ENCODE assay signal across 8 cellular contexts in the genomic region with DNA sequence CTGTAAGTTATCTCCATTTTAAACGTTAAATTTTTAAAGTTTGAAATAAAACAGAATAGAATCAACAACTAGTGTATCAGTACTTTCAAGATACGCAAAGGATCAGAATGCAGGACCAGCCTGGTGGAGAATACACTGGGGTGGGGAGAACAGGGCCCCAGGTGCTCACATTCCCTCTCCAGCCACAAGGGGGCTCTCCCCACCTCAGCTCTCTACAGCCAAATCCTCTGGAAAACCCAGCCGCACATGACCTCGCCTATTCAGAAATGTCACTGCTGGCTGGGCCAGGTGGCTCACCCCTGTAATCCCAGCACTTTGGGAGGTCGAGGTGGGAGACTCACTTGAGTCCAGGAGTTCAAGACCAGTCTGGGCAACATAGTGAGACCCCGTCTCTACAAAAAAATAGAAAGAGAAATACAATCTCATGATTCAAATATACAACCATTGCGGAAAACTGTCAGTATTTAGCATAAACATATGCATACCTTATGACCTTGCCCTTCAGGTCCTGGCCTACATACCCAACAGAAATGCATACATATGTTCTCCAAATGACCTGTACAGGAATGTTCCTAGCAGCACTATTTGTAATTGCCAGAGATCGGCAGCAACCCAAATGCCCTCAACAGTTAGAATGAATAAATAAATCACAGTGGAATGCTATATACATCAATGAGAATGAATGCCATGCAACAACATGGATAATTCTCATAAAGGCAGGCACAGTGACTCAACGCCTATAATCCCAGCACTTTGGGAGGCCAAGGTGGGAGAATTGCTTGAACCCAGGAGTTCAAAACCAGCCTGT. TPM values are rescaled to one million over a fixed set of nuclear protein-coding genes. Genes with fewer than 3 reads are reported as not detected.
DNase-seq lines count a peak whose midpoint lies in the region; ATAC-seq and FAIRE-seq lines count a peak whose summit lies in the region.

No MANE protein-coding gene starts in this region.

- no peaks in the 10 kb centered on the region for H3K4me1 ChIP-seq in right cardiac atrium (ENCODE audit: control insufficient read depth, insufficient read depth, low read length)

- no peak overlapping the region for H3K27ac ChIP-seq in right cardiac atrium (ENCODE audit: low read length)

- peaks cover 1% of the 10 kb centered on the region for H3K9me3 Mint-ChIP-seq in activated naive CD8-positive, alpha-beta T cell treated with anti-CD3 and anti-CD28 coated beads for 36 hours

- H3K4me1 Mint-ChIP-seq in activated naive CD8-positive, alpha-beta T cell treated with anti-CD3 and anti-CD28 coated beads for 36 hours: peaks cover 16% of the 10 kb centered on the region

- no peak overlapping the region for H3K27ac Mint-ChIP-seq in activated naive CD8-positive, alpha-beta T cell treated with anti-CD3 and anti-CD28 coated beads for 36 hours

- DNase-seq in LoVo (ENCODE audit: low spot score) (peak; percentile 57), SW480 (ENCODE audit: low spot score) (peak; percentile 80), right cardiac atrium (peak; percentile 43 to 71 (median 68))
- DNase-seq in activated naive CD8-positive, alpha-beta T cell treated with anti-CD3 and anti-CD28 coated beads for 36 hours: peak; percentile 60
- peak; percentile 39 to 47 for DNase-seq in stimulated activated CD4-positive, alpha-beta T cell treated with anti-CD3 and anti-CD28 coated beads, Interleukin-15, amount 100 ng/mL, for 1 hour (ENCODE audit: low read depth in 1 of 2, low spot score in 1 of 2)

- WGBS in right cardiac atrium: 47% methylated on average over 9 of the region's 9 CpGs

- H3K27me3 ChIP-seq in right cardiac atrium (ENCODE audit: control insufficient read depth, insufficient read depth): no peaks in the 10 kb centered on the region

- ATAC-seq in right cardiac atrium (peak; percentile 74 to 81), GM19463 (IDR thresholded peaks at IDR 0.05; ENCODE audit: unreplicated experiment) (no peak), GM19452 (IDR thresholded peaks at IDR 0.05; ENCODE audit: unreplicated experiment) (no peak)

- H3K27me3 Mint-ChIP-seq in activated naive CD8-positive, alpha-beta T cell treated with anti-CD3 and anti-CD28 coated beads for 36 hours: no peaks in the 10 kb centered on the region

- FAIRE-seq in G401.6 (lab: Jason Lieb, UNC): peak; percentile 95

- H3K4me3 ChIP-seq in right cardiac atrium (ENCODE audit: low read length): no peak overlapping the region

- H3K4me3 Mint-ChIP-seq in activated naive CD8-positive, alpha-beta T cell treated with anti-CD3 and anti-CD28 coated beads for 36 hours: no peak overlapping the region

- H3K36me3 Mint-ChIP-seq in activated naive CD8-positive, alpha-beta T cell treated with anti-CD3 and anti-CD28 coated beads for 36 hours: no peaks in the 10 kb centered on the region

- intact Hi-C loops in right cardiac atrium (cut with DNase I): no loop called here

- H3K9me3 ChIP-seq in right cardiac atrium (ENCODE audit: control insufficient read depth, low read length): no peaks in the 10 kb centered on the region

RNA-seq across cellular contexts. Expression of a gene that starts 18.4 kb away (rescaled TPM):
- not detected for total RNA-seq in activated naive CD8-positive, alpha-beta T cell treated with anti-CD3 and anti-CD28 coated beads for 36 hours
- not detected for total RNA-seq in right cardiac atrium
- not detected for polyA plus RNA-seq in right cardiac atrium

RNA-seq across cellular contexts. Expression of a gene that starts 32.3 kb away (rescaled TPM):
- 1 to 10 TPM; 5.2 to 5.3 TPM for total RNA-seq in activated naive CD8-positive, alpha-beta T cell treated with anti-CD3 and anti-CD28 coated beads for 36 hours
- total RNA-seq in right cardiac atrium: 1 to 10 TPM in 1 of 4 donors, under 1 TPM in 3; 0.53 to 1.5 (median 0.75) TPM
- 0.97 TPM for polyA plus RNA-seq in right cardiac atrium

Comparison
In these comparisons a context has a peak if more than half of its experiments do, and no peak if none do; other contexts are left out.
1. ATAC-seq: peak in right cardiac atrium (2 of 2); none in GM19463 (single experiment) and GM19452 (single experiment).
2. Peak in every context shown above with its lines, with median percentiles within 50 percentile points of each other: DNase-seq.